1 cellular context compared by ENCODE assay signal in the genomic region with DNA sequence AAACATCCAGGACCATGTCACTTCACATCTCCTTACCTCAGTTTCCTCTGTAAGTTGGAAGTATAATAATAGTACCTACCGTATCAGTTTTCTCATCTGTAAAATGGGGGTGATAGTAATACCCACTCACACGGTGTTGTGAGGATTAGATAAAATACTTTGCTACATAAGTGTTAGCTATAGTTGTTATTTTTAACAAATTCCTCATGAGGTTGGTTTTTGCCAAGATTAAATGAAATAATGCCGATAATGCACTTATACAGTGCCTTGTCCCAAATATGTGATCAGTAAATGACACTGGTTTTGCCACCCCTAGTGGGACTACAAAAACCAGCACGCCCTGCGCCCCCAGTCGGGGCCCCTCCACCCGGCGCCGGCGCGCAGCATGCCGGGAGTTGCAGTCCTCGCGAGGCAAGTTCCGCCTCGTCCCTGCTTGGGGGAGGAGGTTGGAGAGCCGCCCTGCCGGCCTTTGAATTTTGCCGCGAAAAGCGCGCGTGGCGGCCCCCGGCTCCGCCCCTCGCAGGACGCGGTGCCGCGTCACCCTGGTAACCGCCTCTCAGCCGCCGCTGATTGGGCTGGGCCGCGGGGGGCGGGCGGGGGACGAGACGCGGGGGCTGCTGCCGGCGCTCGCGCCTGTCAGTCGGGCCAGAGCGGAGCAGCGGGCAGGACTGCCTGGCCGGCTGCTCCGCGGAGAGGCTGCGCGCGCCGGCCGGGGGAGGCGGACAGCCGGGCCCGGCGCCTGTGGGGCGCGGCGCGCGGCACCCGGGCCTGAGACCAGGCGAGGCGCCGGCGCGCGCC.
TF ChIP-seq lines count a peak whose summit lies in the region.

TSS of gene FAM222A (plus strand) at position 639 of the 798 bp plus-strand sequence. CDS start 30,322 bp downstream, outside the sequence.

TF ChIP-seq in H1, 55 proteins besides CTCF, POLR2A, EP300 and RAD21:
- TF ChIP-seq GTF2F1 (IDR thresholded peaks at IDR 0.05; ENCODE audit: borderline replicate concordance, low read depth, low read length) (no peak), ATF3 (IDR thresholded peaks at IDR 0.05; ENCODE audit: insufficient read depth, low read depth, low read length) (peak; percentile 49; the same call in 1 of the 2 replicates), USF2 (IDR thresholded peaks at IDR 0.05; ENCODE audit: low read length) (no peak), JUND (IDR thresholded peaks at IDR 0.05; ENCODE audit: low read length) (no peak), JUN (IDR thresholded peaks at IDR 0.05; ENCODE audit: low read depth, low read length) (no peak), KDM4A (IDR thresholded peaks at IDR 0.05; ENCODE audit: low read depth, low read length, severe bottlenecking) (no peak), KDM1A (IDR thresholded peaks at IDR 0.05; ENCODE audit: borderline replicate concordance, low read length) (peak; percentile 84), TAF1 (IDR thresholded peaks at IDR 0.05; ENCODE audit: low read depth, low read length) (peak; percentile 95), BACH1 (IDR thresholded peaks at IDR 0.05; ENCODE audit: low read length) (peak; percentile 67), CREB1 (IDR thresholded peaks at IDR 0.05) (peak; percentile 68), RBBP5 (IDR thresholded peaks at IDR 0.05; ENCODE audit: borderline replicate concordance, low read depth, low read length) (no peak), SIN3A (conservative IDR thresholded peaks at IDR 0.05 in 1 of 2, IDR thresholded peaks at IDR 0.05 in 1 of 2; ENCODE audit: low read depth in 1 of 2, low read length in 2 of 2) (peak; percentile 94 to 99; a peak in 2 of 4 replicates), CHD2 (IDR thresholded peaks at IDR 0.05; ENCODE audit: low read length) (peak; percentile 54; the same call in 1 of the 2 replicates), SP1 (IDR thresholded peaks at IDR 0.05; ENCODE audit: low read depth, low read length) (peak; percentile 74; the same call in 1 of the 2 replicates), MAX (IDR thresholded peaks at IDR 0.05) (peak; percentile 91), SIX5 (IDR thresholded peaks at IDR 0.05; ENCODE audit: low read depth, low read length) (peak; percentile 93), HDAC2 (IDR thresholded peaks at IDR 0.05; ENCODE audit: borderline replicate concordance in 1 of 2, low read depth in 2 of 2, low read length in 2 of 2) (0 out of 4 replicates have a peak, but pooled peaks of 1 of the 2 experiments have one; percentile 43), KDM5A (IDR thresholded peaks at IDR 0.05; ENCODE audit: low read length) (no peak), TBP (IDR thresholded peaks at IDR 0.05; ENCODE audit: low read depth, low read length) (peak; percentile 76), SP4 (IDR thresholded peaks at IDR 0.05; ENCODE audit: low read length) (peak; percentile 66; the same call in 1 of the 2 replicates), YY1 (IDR thresholded peaks at IDR 0.05; ENCODE audit: low read depth, low read length) (peak; percentile 47; the same call in 1 of the 2 replicates), TAF7 (optimal IDR thresholded peaks at IDR 0.05; ENCODE audit: borderline replicate concordance, low read depth, low read length) (peak; percentile 94), ASH2L (IDR thresholded peaks at IDR 0.05; ENCODE audit: low read length) (peak; percentile 9), ZNF274 (IDR thresholded peaks at IDR 0.05; ENCODE audit: borderline replicate concordance, extremely low read depth, low read length) (no peak), CHD1 (IDR thresholded peaks at IDR 0.05; ENCODE audit: low read depth, low read length) (no peak)
- TF ChIP-seq, protein P1, sequence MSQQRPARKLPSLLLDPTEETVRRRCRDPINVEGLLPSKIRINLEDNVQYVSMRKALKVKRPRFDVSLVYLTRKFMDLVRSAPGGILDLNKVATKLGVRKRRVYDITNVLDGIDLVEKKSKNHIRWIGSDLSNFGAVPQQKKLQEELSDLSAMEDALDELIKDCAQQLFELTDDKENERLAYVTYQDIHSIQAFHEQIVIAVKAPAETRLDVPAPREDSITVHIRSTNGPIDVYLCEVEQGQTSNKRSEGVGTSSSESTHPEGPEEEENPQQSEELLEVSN (IDR thresholded peaks at IDR 0.05): peak; percentile 34; the same call in 1 of the 2 replicates
- TF ChIP-seq, protein P2, sequence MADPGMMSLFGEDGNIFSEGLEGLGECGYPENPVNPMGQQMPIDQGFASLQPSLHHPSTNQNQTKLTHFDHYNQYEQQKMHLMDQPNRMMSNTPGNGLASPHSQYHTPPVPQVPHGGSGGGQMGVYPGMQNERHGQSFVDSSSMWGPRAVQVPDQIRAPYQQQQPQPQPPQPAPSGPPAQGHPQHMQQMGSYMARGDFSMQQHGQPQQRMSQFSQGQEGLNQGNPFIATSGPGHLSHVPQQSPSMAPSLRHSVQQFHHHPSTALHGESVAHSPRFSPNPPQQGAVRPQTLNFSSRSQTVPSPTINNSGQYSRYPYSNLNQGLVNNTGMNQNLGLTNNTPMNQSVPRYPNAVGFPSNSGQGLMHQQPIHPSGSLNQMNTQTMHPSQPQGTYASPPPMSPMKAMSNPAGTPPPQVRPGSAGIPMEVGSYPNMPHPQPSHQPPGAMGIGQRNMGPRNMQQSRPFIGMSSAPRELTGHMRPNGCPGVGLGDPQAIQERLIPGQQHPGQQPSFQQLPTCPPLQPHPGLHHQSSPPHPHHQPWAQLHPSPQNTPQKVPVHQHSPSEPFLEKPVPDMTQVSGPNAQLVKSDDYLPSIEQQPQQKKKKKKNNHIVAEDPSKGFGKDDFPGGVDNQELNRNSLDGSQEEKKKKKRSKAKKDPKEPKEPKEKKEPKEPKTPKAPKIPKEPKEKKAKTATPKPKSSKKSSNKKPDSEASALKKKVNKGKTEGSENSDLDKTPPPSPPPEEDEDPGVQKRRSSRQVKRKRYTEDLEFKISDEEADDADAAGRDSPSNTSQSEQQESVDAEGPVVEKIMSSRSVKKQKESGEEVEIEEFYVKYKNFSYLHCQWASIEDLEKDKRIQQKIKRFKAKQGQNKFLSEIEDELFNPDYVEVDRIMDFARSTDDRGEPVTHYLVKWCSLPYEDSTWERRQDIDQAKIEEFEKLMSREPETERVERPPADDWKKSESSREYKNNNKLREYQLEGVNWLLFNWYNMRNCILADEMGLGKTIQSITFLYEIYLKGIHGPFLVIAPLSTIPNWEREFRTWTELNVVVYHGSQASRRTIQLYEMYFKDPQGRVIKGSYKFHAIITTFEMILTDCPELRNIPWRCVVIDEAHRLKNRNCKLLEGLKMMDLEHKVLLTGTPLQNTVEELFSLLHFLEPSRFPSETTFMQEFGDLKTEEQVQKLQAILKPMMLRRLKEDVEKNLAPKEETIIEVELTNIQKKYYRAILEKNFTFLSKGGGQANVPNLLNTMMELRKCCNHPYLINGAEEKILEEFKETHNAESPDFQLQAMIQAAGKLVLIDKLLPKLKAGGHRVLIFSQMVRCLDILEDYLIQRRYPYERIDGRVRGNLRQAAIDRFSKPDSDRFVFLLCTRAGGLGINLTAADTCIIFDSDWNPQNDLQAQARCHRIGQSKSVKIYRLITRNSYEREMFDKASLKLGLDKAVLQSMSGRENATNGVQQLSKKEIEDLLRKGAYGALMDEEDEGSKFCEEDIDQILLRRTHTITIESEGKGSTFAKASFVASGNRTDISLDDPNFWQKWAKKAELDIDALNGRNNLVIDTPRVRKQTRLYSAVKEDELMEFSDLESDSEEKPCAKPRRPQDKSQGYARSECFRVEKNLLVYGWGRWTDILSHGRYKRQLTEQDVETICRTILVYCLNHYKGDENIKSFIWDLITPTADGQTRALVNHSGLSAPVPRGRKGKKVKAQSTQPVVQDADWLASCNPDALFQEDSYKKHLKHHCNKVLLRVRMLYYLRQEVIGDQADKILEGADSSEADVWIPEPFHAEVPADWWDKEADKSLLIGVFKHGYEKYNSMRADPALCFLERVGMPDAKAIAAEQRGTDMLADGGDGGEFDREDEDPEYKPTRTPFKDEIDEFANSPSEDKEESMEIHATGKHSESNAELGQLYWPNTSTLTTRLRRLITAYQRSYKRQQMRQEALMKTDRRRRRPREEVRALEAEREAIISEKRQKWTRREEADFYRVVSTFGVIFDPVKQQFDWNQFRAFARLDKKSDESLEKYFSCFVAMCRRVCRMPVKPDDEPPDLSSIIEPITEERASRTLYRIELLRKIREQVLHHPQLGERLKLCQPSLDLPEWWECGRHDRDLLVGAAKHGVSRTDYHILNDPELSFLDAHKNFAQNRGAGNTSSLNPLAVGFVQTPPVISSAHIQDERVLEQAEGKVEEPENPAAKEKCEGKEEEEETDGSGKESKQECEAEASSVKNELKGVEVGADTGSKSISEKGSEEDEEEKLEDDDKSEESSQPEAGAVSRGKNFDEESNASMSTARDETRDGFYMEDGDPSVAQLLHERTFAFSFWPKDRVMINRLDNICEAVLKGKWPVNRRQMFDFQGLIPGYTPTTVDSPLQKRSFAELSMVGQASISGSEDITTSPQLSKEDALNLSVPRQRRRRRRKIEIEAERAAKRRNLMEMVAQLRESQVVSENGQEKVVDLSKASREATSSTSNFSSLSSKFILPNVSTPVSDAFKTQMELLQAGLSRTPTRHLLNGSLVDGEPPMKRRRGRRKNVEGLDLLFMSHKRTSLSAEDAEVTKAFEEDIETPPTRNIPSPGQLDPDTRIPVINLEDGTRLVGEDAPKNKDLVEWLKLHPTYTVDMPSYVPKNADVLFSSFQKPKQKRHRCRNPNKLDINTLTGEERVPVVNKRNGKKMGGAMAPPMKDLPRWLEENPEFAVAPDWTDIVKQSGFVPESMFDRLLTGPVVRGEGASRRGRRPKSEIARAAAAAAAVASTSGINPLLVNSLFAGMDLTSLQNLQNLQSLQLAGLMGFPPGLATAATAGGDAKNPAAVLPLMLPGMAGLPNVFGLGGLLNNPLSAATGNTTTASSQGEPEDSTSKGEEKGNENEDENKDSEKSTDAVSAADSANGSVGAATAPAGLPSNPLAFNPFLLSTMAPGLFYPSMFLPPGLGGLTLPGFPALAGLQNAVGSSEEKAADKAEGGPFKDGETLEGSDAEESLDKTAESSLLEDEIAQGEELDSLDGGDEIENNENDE (IDR thresholded peaks at IDR 0.05; ENCODE audit: insufficient replicate concordance, low read length): no peak
